In genomic region chr22:48800036-48800885, GRCh38 we compare ENCODE assay signal across 20 cellular contexts.
DNase-seq lines count a peak whose midpoint lies in the region; ATAC-seq, FAIRE-seq and TF ChIP-seq lines count a peak whose summit lies in the region.
"Had no signal": no experiment of that assay in that cellular context is flagged by ENCODE, and none has a peak within 500 bp of the region (broad histone marks: within the 10 kb centered on the region; RNA-seq: fewer than 3 reads in every experiment).

No MANE protein-coding gene starts in this region.

- H3K36me3 ChIP-seq in H1 (ENCODE audit: control insufficient read depth in 2 of 4, insufficient read depth in 4 of 4, low read length in 3 of 4) (no peaks in the 10 kb centered on the region), osteoblast (ENCODE audit: insufficient read depth, low read length) (no peaks in the 10 kb centered on the region), body of pancreas (replicated peaks in 1 of 2; ENCODE audit: insufficient read depth in 1 of 2, low read depth in 2 of 2) (no peaks in the 10 kb centered on the region)

- POLR2A ChIA-PET in H1 (lab: Charles Lee; ENCODE audit: partially characterized antibody), result no interaction called here

- no peak for TF ChIP-seq RAD21 in H1 (IDR thresholded peaks at IDR 0.05 in 1 of 2, conservative IDR thresholded peaks at IDR 0.05 in 1 of 2; ENCODE audit: low read depth in 2 of 2, low read length in 2 of 2)

- no peak overlapping the region for H4K91ac ChIP-seq in H1 (replicated peaks; ENCODE audit: insufficient read length, low read length)

- H3K79me2 ChIP-seq in H1 (ENCODE audit: control insufficient read depth in 1 of 2, insufficient read depth in 2 of 2, low read length in 2 of 2) (no peaks in the 10 kb centered on the region), osteoblast (ENCODE audit: insufficient read depth, low read length) (no peaks in the 10 kb centered on the region)

- no peak overlapping the region for H3K14ac ChIP-seq in H1 (ENCODE audit: insufficient read length)

- DNase-seq in Right ventricle myocardium inferior (ENCODE audit: missing footprints) (peak; percentile 30), right cardiac atrium (no peak), H1 (ENCODE audit: low read depth in 1 of 2, low spot score in 2 of 2) (no peak), osteoblast (ENCODE audit: insufficient read length, low spot score, missing footprints) (peak; percentile 43), ureter (ENCODE audit: low spot score) (peak; percentile 35), body of pancreas (no peak)
- DNase-seq: C1 segment of cervical spinal cord; Calu3; CD4-positive, alpha-beta T cell; DMS 273 treated with DMSO at 0.1 percent for 48 hours; DMS79; GOT3; HCEC 1CT; HFFc6 had no signal

- H3K4me3 ChIP-seq in right cardiac atrium (ENCODE audit: low read length), result no peak overlapping the region
- no peak overlapping the region for H3K4me3 ChIP-seq in H1 (ENCODE audit: extremely low read depth in 1 of 4, insufficient read depth in 2 of 4, low read depth in 3 of 4, low read length in 4 of 4)
- H3K4me3 ChIP-seq in osteoblast (ENCODE audit: insufficient read depth, low read length), result no peak overlapping the region
- no peak overlapping the region for H3K4me3 ChIP-seq in body of pancreas

- no peak overlapping the region for H2BK15ac ChIP-seq in H1 (ENCODE audit: low read length)

- H3K9ac ChIP-seq in H1 (replicated peaks in 1 of 4; ENCODE audit: extremely low read depth in 1 of 4, low read depth in 3 of 4, low read length in 3 of 4), result no peak overlapping the region

- H3K79me1 ChIP-seq in H1 (ENCODE audit: low read depth, low read length), result no peaks in the 10 kb centered on the region

- H2BK12ac ChIP-seq in H1 (ENCODE audit: low read depth, low read length), result no peak overlapping the region

- H3K27me3 ChIP-seq in right cardiac atrium (ENCODE audit: control insufficient read depth, insufficient read depth), result no peaks in the 10 kb centered on the region
- no peaks in the 10 kb centered on the region; a peak in 1 of 7 replicates for H3K27me3 ChIP-seq in H1 (replicated peaks in 1 of 4; ENCODE audit: control insufficient read depth in 3 of 4, extremely low read depth in 1 of 4, insufficient read depth in 3 of 4, low read length in 3 of 4)
- H3K27me3 ChIP-seq in osteoblast (ENCODE audit: insufficient read depth, low read length), result no peaks in the 10 kb centered on the region
- no peaks in the 10 kb centered on the region for H3K27me3 ChIP-seq in body of pancreas

- no peak overlapping the region for H2BK120ac ChIP-seq in H1 (replicated peaks; ENCODE audit: low read depth, low read length)

- no peak overlapping the region for H3K23ac ChIP-seq in H1 (ENCODE audit: insufficient read length)

- no peak overlapping the region for H3K18ac ChIP-seq in H1 (ENCODE audit: extremely low read depth, low read length)

- no peaks in the 10 kb centered on the region for H4K20me1 ChIP-seq in H1 (replicated peaks in 1 of 2; ENCODE audit: control insufficient read depth in 1 of 2, insufficient read depth in 2 of 2, low read length in 2 of 2)
- H4K20me1 ChIP-seq in osteoblast (ENCODE audit: insufficient read depth, low read length), result no peaks in the 10 kb centered on the region

- no peak overlapping the region for H3K56ac ChIP-seq in H1 (replicated peaks; ENCODE audit: insufficient read length, low read depth, low read length)

- FAIRE-seq in H1 (lab: Jason Lieb, UNC), result no peak
- FAIRE-seq: A204.1, G401.6, GM12891 had no signal

- TF ChIP-seq CTCF in H1 (IDR thresholded peaks at IDR 0.05; ENCODE audit: control extremely low read depth in 1 of 3, insufficient read depth in 1 of 3, low read depth in 1 of 3, low read length in 3 of 3) (no peak), osteoblast (IDR thresholded peaks at IDR 0.05; ENCODE audit: extremely low read depth, low read depth, low read length) (no peak), body of pancreas (IDR thresholded peaks at IDR 0.05) (no peak)

- H3K4me1 ChIP-seq in right cardiac atrium (ENCODE audit: control insufficient read depth, insufficient read depth, low read length), result no peaks in the 10 kb centered on the region
- peaks cover 0 to 5% (median 5%) of the 10 kb centered on the region in 4 experiments; a peak in 3 of 7 replicates for H3K4me1 ChIP-seq in H1 (replicated peaks in 1 of 4; ENCODE audit: control insufficient read depth in 3 of 4, insufficient read depth in 4 of 4, low read length in 3 of 4)
- no peaks in the 10 kb centered on the region for H3K4me1 ChIP-seq in osteoblast (ENCODE audit: insufficient read depth, low read length)
- no peaks in the 10 kb centered on the region for H3K4me1 ChIP-seq in body of pancreas

- no peak overlapping the region for H4K5ac ChIP-seq in H1 (ENCODE audit: insufficient read length, low read depth, low read length)

- no peak overlapping the region for H3K4ac ChIP-seq in H1 (replicated peaks; ENCODE audit: insufficient read length, low read depth, low read length)

- no peak for TF ChIP-seq EP300 in H1 (IDR thresholded peaks at IDR 0.05; ENCODE audit: borderline replicate concordance in 1 of 2, low read depth in 2 of 2, low read length in 2 of 2)

- peaks cover 3% of the 10 kb centered on the region; the same call in 1 of the 2 replicates for H3K23me2 ChIP-seq in H1 (ENCODE audit: low read depth, low read length)

- H3K9me3 ChIP-seq in right cardiac atrium (ENCODE audit: control insufficient read depth, low read length) (no peaks in the 10 kb centered on the region), H1 (ENCODE audit: insufficient read depth in 2 of 2, low read depth in 1 of 2, low read length in 1 of 2) (no peaks in the 10 kb centered on the region), osteoblast (ENCODE audit: low read depth, low read length) (no peaks in the 10 kb centered on the region), body of pancreas (no peaks in the 10 kb centered on the region)

- TF ChIP-seq POLR2A in H1 (IDR thresholded peaks at IDR 0.05; ENCODE audit: control extremely low read depth in 1 of 2, low read depth in 2 of 2, low read length in 2 of 2), result no peak
- TF ChIP-seq POLR2A in body of pancreas (IDR thresholded peaks at IDR 0.05), result no peak

- CTCF ChIA-PET in H1 (lab: Charles Lee; ENCODE audit: partially characterized antibody), result no interaction called here

- H2AK5ac ChIP-seq in H1 (ENCODE audit: low read depth, low read length), result no peak overlapping the region

- H2BK20ac ChIP-seq in H1 (ENCODE audit: low read length), result no peak overlapping the region

- ATAC-seq in Right ventricle myocardium inferior, result no peak
- ATAC-seq in right cardiac atrium, result no peak
- no peak for ATAC-seq in body of pancreas
- no peak for ATAC-seq in HG03432 (IDR thresholded peaks at IDR 0.05; ENCODE audit: unreplicated experiment)
- ATAC-seq in GM18907 (IDR thresholded peaks at IDR 0.05; ENCODE audit: unreplicated experiment), result no peak

- H2BK5ac ChIP-seq in H1 (ENCODE audit: low read depth, low read length), result no peak overlapping the region

- WGBS in right cardiac atrium, result 81% methylated on average over 23 of the region's 23 CpGs
- WGBS in H1 (ENCODE audit: extremely low coverage in 1 of 2, insufficient coverage in 1 of 2, insufficient read length in 1 of 2, insufficient replicate concordance in 2 of 2, low coverage in 1 of 2, low lambda C conversion rate in 2 of 2, missing lambda C conversion rate in 1 of 2), 2 experiments, result 91% methylated on average over 19 of the region's 23 CpGs; no CpG with 5 or more reads in 1 of the 2 experiments
- WGBS in body of pancreas, 2 donors, result 48 to 55% methylated on average over 8 to 22 of the region's 23 CpGs

- peak overlapping the region; percentile 68; the same call in 1 of the 2 replicates for H4K8ac ChIP-seq in H1 (ENCODE audit: extremely low read depth, insufficient read depth, low read length)

- intact Hi-C loops in Right ventricle myocardium inferior (cut with DNase I), result no loop called here
- intact Hi-C loops in right cardiac atrium (cut with DNase I), result no loop called here
- intact Hi-C loops in body of pancreas (cut with DNase I), result loop anchor here (5.0 kb wide), 1 partner anchor 48 kb away; no protein-coding TSS in a partner anchor

- H2AFZ ChIP-seq in H1 (ENCODE audit: low read length) (no peak overlapping the region), osteoblast (ENCODE audit: low read length) (no peak overlapping the region)

- H3K4me2 ChIP-seq in H1 (ENCODE audit: insufficient read depth in 1 of 2, low read depth in 2 of 2, low read length in 2 of 2) (no peak overlapping the region), osteoblast (ENCODE audit: insufficient read depth, low read length) (no peak overlapping the region)

- H3K27ac ChIP-seq in right cardiac atrium (ENCODE audit: low read length), result no peak overlapping the region
- H3K27ac ChIP-seq in H1 (ENCODE audit: low read depth, low read length), result no peak overlapping the region
- no peak overlapping the region for H3K27ac ChIP-seq in osteoblast (ENCODE audit: low read depth, low read length)
- H3K27ac ChIP-seq in body of pancreas, result no peak overlapping the region
- H3K27ac ChIP-seq: HL-60 had no signal

TF ChIP-seq in H1, 55 proteins besides CTCF, POLR2A, EP300 and RAD21:
- TF ChIP-seq SIX5 (IDR thresholded peaks at IDR 0.05; ENCODE audit: low read depth, low read length) (no peak), NANOG (IDR thresholded peaks at IDR 0.05; ENCODE audit: insufficient read depth, low read depth, low read length, poor library complexity, severe bottlenecking) (no peak), SIRT6 (IDR thresholded peaks at IDR 0.05; ENCODE audit: low read length) (no peak), KDM1A (IDR thresholded peaks at IDR 0.05; ENCODE audit: borderline replicate concordance, low read length) (no peak), CHD2 (IDR thresholded peaks at IDR 0.05; ENCODE audit: low read length) (no peak), TAF1 (IDR thresholded peaks at IDR 0.05; ENCODE audit: low read depth, low read length) (no peak), TBP (IDR thresholded peaks at IDR 0.05; ENCODE audit: low read depth, low read length) (no peak), JUN (IDR thresholded peaks at IDR 0.05; ENCODE audit: low read depth, low read length) (no peak), TEAD4 (IDR thresholded peaks at IDR 0.05; ENCODE audit: low read depth, low read length) (no peak), CTBP2 (IDR thresholded peaks at IDR 0.05; ENCODE audit: borderline replicate concordance, insufficient read depth, insufficient read length, low read length) (no peak), EGR1 (IDR thresholded peaks at IDR 0.05; ENCODE audit: borderline replicate concordance, low read depth, low read length) (no peak)

Comparison
In these comparisons a context has a peak if more than half of its experiments do, and no peak if none do; other contexts are left out.
1. DNase-seq: peak in Right ventricle myocardium inferior (single experiment), osteoblast (single experiment) and ureter (single experiment); none in right cardiac atrium (0 of 3), H1 (0 of 2) and body of pancreas (0 of 4).